In genomic region chr16:55728797-55729196, GRCh38 we compare ENCODE assay signal across 27 cellular contexts.
"Had no signal": no experiment of that assay in that cellular context is flagged by ENCODE, and none has a peak within 500 bp of the region (broad histone marks: within the 10 kb centered on the region; RNA-seq: fewer than 3 reads in every experiment).

No MANE protein-coding gene starts in this region.

- DNase-seq: activated CD4-positive, alpha-beta T cell treated with anti-CD3 and anti-CD28 coated beads for 36 hours; activated CD4-positive, alpha-beta T cell treated with anti-CD3 and anti-CD28 coated beads, Interleukin-2, amount 10 ng/mL, durations not matched to agents 7 days and 5 days; activated CD4-positive, alpha-beta T cell treated with anti-CD3 and anti-CD28 coated beads, Interleukin-2, amount 50 U/mL, for 48 hours; activated CD8-positive, alpha-beta T cell treated with anti-CD3 and anti-CD28 coated beads, Interleukin-2, amount 10 ng/mL, durations not matched to agents 7 days and 5 days; activated gamma-delta T cell treated with Interleukin-2 at 50 U/mL for 16 hours; activated naive CD4-positive, alpha-beta T cell treated with anti-CD3 and anti-CD28 coated beads for 36 hours; activated T-cell treated with anti-CD3 and anti-CD28 coated beads, Interleukin-2, amount 50 U/mL, for 4 hours; body of pancreas; caudate nucleus; cerebellar nuclear complex; Karpas-422; KBM-7; NCI-H1092 treated with DMSO at 0.1 percent for 48 hours; NCI-H1417; NCI-H146; NCI-H187 treated with DMSO at 0.1 percent for 48 hours; NCI-H345; NCI-H524 treated with DMSO at 0.1 percent for 48 hours; SHP77 treated with DMSO at 0.1 percent for 48 hours; SK-N-SH had no signal

- H3K4me2 ChIP-seq: SK-N-SH had no signal

- H3K27ac ChIP-seq: adrenal gland, body of pancreas, SJSA1 had no signal

- H3K36me3 ChIP-seq: adrenal gland, SJSA1 had no signal

- H3K9ac ChIP-seq: SK-N-SH had no signal

- H3K9me2 ChIP-seq: SK-N-SH had no signal

- FAIRE-seq: astrocyte, bronchial epithelial cell, TTC549 had no signal

- ATAC-seq: activated CD4-positive, alpha-beta T cell treated with anti-CD3 and anti-CD28 coated beads for 36 hours; activated CD4-positive, CD25-positive, alpha-beta regulatory T cell treated with anti-CD3 and anti-CD28 coated beads, Interleukin-2, amount 50 U/mL, for 24 hours; activated CD8-positive, alpha-beta T cell treated with anti-CD3 and anti-CD28 coated beads, Interleukin-2, amount 10 ng/mL, durations not matched to agents 7 days and 5 days; activated naive CD4-positive, alpha-beta T cell treated with anti-CD3 and anti-CD28 coated beads, Interleukin-2, amount 50 U/mL, for 72 hours; activated T-cell treated with anti-CD3 and anti-CD28 coated beads, Interleukin-2, amount 50 U/mL, for 4 hours; body of pancreas had no signal

- H3K27me3 ChIP-seq: adrenal gland, body of pancreas, SJSA1 had no signal

- H3K4me1 ChIP-seq: adrenal gland, body of pancreas, SJSA1 had no signal

- H3K4me3 ChIP-seq: adrenal gland, body of pancreas, SJSA1 had no signal

- H3K9me3 ChIP-seq: adrenal gland, body of pancreas, SJSA1, SK-N-SH had no signal
